Comparison of ENCODE assay signal across 8 cellular contexts in genomic region chr19:46009530-46010510, GRCh38. TPM values are rescaled to one million over a fixed set of nuclear protein-coding genes. Genes with fewer than 3 reads are reported as not detected.
DNase-seq lines count a peak whose midpoint lies in the region; ATAC-seq and TF ChIP-seq lines count a peak whose summit lies in the region.

No MANE protein-coding gene starts in this region.

- peak overlapping the region; percentile 55; the same call in 1 of the 2 replicates for H3K9ac ChIP-seq in Karpas-422 (ENCODE audit: low read length)

- H3K4me1 Mint-ChIP-seq in progenitor cell of endocrine pancreas (ENCODE audit: low read depth): peaks cover 5% of the 10 kb centered on the region

- H3K4me3 Mint-ChIP-seq in progenitor cell of endocrine pancreas (ENCODE audit: low read depth): no peak overlapping the region

- H3K79me2 ChIP-seq in Karpas-422 (ENCODE audit: low read length): no peaks in the 10 kb centered on the region

- H3K27ac ChIP-seq in Karpas-422 (ENCODE audit: low read length): peak overlapping the region; percentile 84
- H3K27ac ChIP-seq in SJCRH30: no peak overlapping the region

- H3K9me3 ChIP-seq in Karpas-422 (ENCODE audit: low read length) (no peaks in the 10 kb centered on the region), SJCRH30 (replicated peaks) (no peaks in the 10 kb centered on the region)

- peak; percentile 89 for TF ChIP-seq CTCF in progenitor cell of endocrine pancreas (IDR thresholded peaks at IDR 0.05; ENCODE audit: unreplicated experiment)

- no peaks in the 10 kb centered on the region for H3K27me3 ChIP-seq in Karpas-422 (ENCODE audit: low read length)
- H3K27me3 ChIP-seq in SJCRH30: no peaks in the 10 kb centered on the region

- peaks cover 23% of the 10 kb centered on the region for H3K4me1 ChIP-seq in Karpas-422 (ENCODE audit: low read length)
- H3K4me1 ChIP-seq in SJCRH30: no peaks in the 10 kb centered on the region

- no peaks in the 10 kb centered on the region for H3K9me3 Mint-ChIP-seq in progenitor cell of endocrine pancreas (ENCODE audit: low read depth)

- H3K27me3 Mint-ChIP-seq in progenitor cell of endocrine pancreas: peaks cover 15% of the 10 kb centered on the region

- DNase-seq in DMS114 treated with DMSO at 0.1 percent for 48 hours (lab: John Stamatoyannopoulos, UW; ENCODE audit: unreplicated experiment): peak; percentile 2
- peak; percentile 86 for DNase-seq in Karpas-422
- peak; percentile 55 to 86 for DNase-seq in SJCRH30
- DNase-seq in activated naive CD4-positive, alpha-beta T cell treated with Interleukin-2 at 50 U/mL for 16 hours: peak; percentile 66
- DNase-seq in head of caudate nucleus: peak; percentile 53 to 94 (median 85)
- DNase-seq in progenitor cell of endocrine pancreas (ENCODE audit: low spot score, unreplicated experiment): peak; percentile 61

- ATAC-seq in GM19023 (IDR thresholded peaks at IDR 0.05; ENCODE audit: unreplicated experiment): no peak
- ATAC-seq in HG02973 (IDR thresholded peaks at IDR 0.05; ENCODE audit: unreplicated experiment): no peak

- H2AFZ ChIP-seq in Karpas-422 (ENCODE audit: low read length): no peak overlapping the region

- intact Hi-C loops in head of caudate nucleus (cut with DNase I): loop anchor here (5.0 to 10.0 kb wide), 2 partner anchors 53 to 125 kb away; partner anchors contain the start of gene IRF2BP1

- H3K9me2 ChIP-seq in Karpas-422 (replicated peaks; ENCODE audit: insufficient read depth, low read length): no peaks in the 10 kb centered on the region

- H3K36me3 Mint-ChIP-seq in progenitor cell of endocrine pancreas (ENCODE audit: insufficient read depth): peaks cover 23% of the 10 kb centered on the region

- H3K4me2 ChIP-seq in Karpas-422 (ENCODE audit: low read depth, low read length, poor library complexity, severe bottlenecking): peak overlapping the region; percentile 69

- H3K36me3 ChIP-seq in Karpas-422 (ENCODE audit: insufficient read depth, low read length) (no peaks in the 10 kb centered on the region), SJCRH30 (no peaks in the 10 kb centered on the region)

- H4K20me1 ChIP-seq in Karpas-422 (ENCODE audit: insufficient read depth, low read depth, low read length): no peaks in the 10 kb centered on the region

- peak overlapping the region; percentile 47; the same call in 1 of the 2 replicates for H3K4me3 ChIP-seq in Karpas-422 (ENCODE audit: low read length)
- no peak overlapping the region for H3K4me3 ChIP-seq in SJCRH30

- no peak overlapping the region for H3K27ac Mint-ChIP-seq in progenitor cell of endocrine pancreas

RNA-seq across cellular contexts. Expression of gene PGLYRP1, which starts 13.0 kb away (rescaled TPM):
- total RNA-seq in Karpas-422 (2014; rRNA removed; shearing (Covaris generic); ENCODE audit: low replicate concordance): not detected in 2 replicates
- total RNA-seq in SJCRH30 (2014; rRNA removed; shearing (Covaris generic)): not detected in 2 replicates
- not detected in 2 replicates for total RNA-seq in progenitor cell of endocrine pancreas

RNA-seq across cellular contexts. Expression of gene CCDC61, which starts 14.6 kb away (rescaled TPM):
- total RNA-seq in Karpas-422 (2014; rRNA removed; shearing (Covaris generic); ENCODE audit: low replicate concordance): 6.4 and 13.5 TPM in 2 replicates
- total RNA-seq in SJCRH30 (2014; rRNA removed; shearing (Covaris generic)): 3.0 and 4.0 TPM in 2 replicates
- 22.2 and 23.2 TPM in 2 replicates for total RNA-seq in progenitor cell of endocrine pancreas

RNA-seq across cellular contexts. Expression of gene IGFL4, which starts 31.0 kb away (rescaled TPM):
- not detected in 2 replicates for total RNA-seq in Karpas-422 (2014; rRNA removed; shearing (Covaris generic); ENCODE audit: low replicate concordance)
- total RNA-seq in SJCRH30 (2014; rRNA removed; shearing (Covaris generic)): not detected in 2 replicates
- total RNA-seq in progenitor cell of endocrine pancreas: 0.84 and 1.2 TPM in 2 replicates

RNA-seq across cellular contexts. Expression of gene NOVA2, which starts 36.2 kb away (rescaled TPM):
- total RNA-seq in Karpas-422 (2014; rRNA removed; shearing (Covaris generic); ENCODE audit: low replicate concordance): 0.07 TPM in 1 of 2 replicates, not detected in the other
- 0.02 TPM in 1 of 2 replicates, not detected in the other for total RNA-seq in SJCRH30 (2014; rRNA removed; shearing (Covaris generic))
- 0.44 and 0.53 TPM in 2 replicates for total RNA-seq in progenitor cell of endocrine pancreas

Comparison
In these comparisons a context has a peak if more than half of its experiments do, and no peak if none do; other contexts are left out.
1. DNase-seq: peak in every context shown above with its lines; median percentile 86 in Karpas-422; 85 in head of caudate nucleus; 70 in SJCRH30; 66 in activated naive CD4-positive, alpha-beta T cell treated with Interleukin-2 at 50 U/mL for 16 hours; 61 in progenitor cell of endocrine pancreas; 2 in DMS114 treated with DMSO at 0.1 percent for 48 hours.